In the genomic region with DNA sequence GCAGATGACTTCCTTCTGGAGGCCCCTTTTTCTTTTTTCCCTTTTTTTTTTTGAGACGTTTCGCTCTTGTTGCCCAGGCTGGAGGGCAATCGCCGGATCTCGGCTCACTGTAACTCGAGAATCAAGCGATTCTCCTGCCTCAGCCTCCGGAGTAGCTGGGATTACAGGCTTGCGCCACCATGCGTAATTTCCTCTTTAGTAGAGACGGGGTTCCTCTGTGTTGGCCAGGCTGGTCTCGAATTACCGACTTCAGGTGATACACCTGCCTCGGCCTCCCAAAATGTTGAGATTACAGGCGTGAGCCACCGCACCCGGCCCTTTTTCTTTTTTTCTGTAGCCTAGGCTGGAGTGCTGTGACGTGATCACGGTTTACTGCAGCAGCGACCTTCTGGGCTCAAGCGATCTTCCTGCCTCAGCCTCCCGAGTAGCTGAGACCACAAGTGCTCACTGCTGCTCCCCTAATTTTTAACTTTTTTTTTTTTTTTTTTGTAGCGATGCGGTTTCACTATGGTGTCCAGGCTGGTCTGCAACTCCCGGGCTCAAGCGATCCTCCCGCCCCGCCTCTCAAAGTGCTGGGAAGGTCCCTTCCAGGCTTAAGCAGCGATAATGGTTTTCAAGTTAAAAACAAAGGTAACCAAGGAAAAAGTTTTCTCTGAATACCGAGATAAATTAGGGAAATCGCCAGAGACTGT, we compare ENCODE assay signal across 8 cellular contexts. TPM values are rescaled to one million over a fixed set of nuclear protein-coding genes. Genes with fewer than 3 reads are reported as not detected.
DNase-seq lines count a peak whose midpoint lies in the region; ATAC-seq and TF ChIP-seq lines count a peak whose summit lies in the region.

No MANE protein-coding gene starts in this region.

- ATAC-seq in GM19023 (IDR thresholded peaks at IDR 0.05; ENCODE audit: unreplicated experiment): peak; percentile 7

- WGBS in SK-N-SH (ENCODE audit: low lambda C conversion rate): 2% methylated on average over 31 of the region's 31 CpGs

- in situ Hi-C loops in astrocyte of the cerebellum (cut with HindIII; ENCODE audit: low sequenced_read_pairs): no loop called here

- CTCF ChIA-PET in SK-N-SH (lab: Yijun Ruan, JAX): interaction anchor here (0.7 to 8.1 kb wide), 4 partner anchors 12 to 137 kb away, joined by 3 to 59 read pairs (median 4); a partner anchor contains a TSS

- POLR2A ChIA-PET in SK-N-SH (lab: Yijun Ruan, JAX): interaction anchor here (0.8 to 1.7 kb wide), 2 partner anchors 10 to 11 kb away, joined by 4 to 13 read pairs; a partner anchor contains a TSS

- no peaks in the 10 kb centered on the region for H3K9me3 ChIP-seq in SK-N-SH

- peaks cover 13% of the 10 kb centered on the region for H3F3A ChIP-seq in SK-N-SH (replicated peaks; ENCODE audit: insufficient read depth)

- 0 out of 4 replicates have a peak, but pooled peaks of 1 of the 2 experiments have one; percentile 9 for TF ChIP-seq EP300 in SK-N-SH (IDR thresholded peaks at IDR 0.05; ENCODE audit: borderline replicate concordance in 1 of 2, low read depth in 1 of 2, low read length in 1 of 2)

- H3K79me2 ChIP-seq in SK-N-SH (ENCODE audit: insufficient read depth): peaks cover 40% of the 10 kb centered on the region

- peaks cover 0 to 19% of the 10 kb centered on the region in 2 experiments for H3K36me3 ChIP-seq in SK-N-SH (replicated peaks in 1 of 2; ENCODE audit: control insufficient read depth in 1 of 2, insufficient read depth in 2 of 2, low read length in 1 of 2)

- DNase-seq in CD1c-positive myeloid dendritic cell (ENCODE audit: extremely low spot score) (peak; percentile 69), HS-27A (ENCODE audit: low read depth) (peak; percentile 24), SK-N-SH (peak; percentile 37), astrocyte of the cerebellum (ENCODE audit: low read depth) (peak; percentile 27), iPS DF 19.7 (ENCODE audit: low read depth, low spot score) (peak; percentile 45), retinal pigment epithelial cell (ENCODE audit: low read depth) (no peak), mesenteric fat pad (ENCODE audit: low spot score) (no peak)

- H2AFZ ChIP-seq in SK-N-SH (ENCODE audit: low read depth): peak overlapping the region; percentile 80

- H3K9me2 ChIP-seq in SK-N-SH: no peaks in the 10 kb centered on the region

- peaks cover 32% of the 10 kb centered on the region for H4K20me1 ChIP-seq in SK-N-SH (ENCODE audit: insufficient read depth)

- H3K4me1 ChIP-seq in SK-N-SH (ENCODE audit: control insufficient read depth in 1 of 2, insufficient read depth in 2 of 2, low read depth in 1 of 2, low read length in 1 of 2): peaks cover 5 to 6% of the 10 kb centered on the region in 2 experiments; a peak in 1 of 4 replicates

- peak overlapping the region; percentile 90 for H3K4me2 ChIP-seq in SK-N-SH

- peak; percentile 43 for TF ChIP-seq CTCF in SK-N-SH (IDR thresholded peaks at IDR 0.05)
- TF ChIP-seq CTCF in astrocyte of the cerebellum (IDR thresholded peaks at IDR 0.05; ENCODE audit: low read depth, low read length, missing control alignments): no peak
- no peak for TF ChIP-seq CTCF in retinal pigment epithelial cell (conservative IDR thresholded peaks at IDR 0.05; ENCODE audit: low read depth, low read length)

- H3K9ac ChIP-seq in SK-N-SH: peak overlapping the region; percentile 98

- no peaks in the 10 kb centered on the region for H3K27me3 ChIP-seq in SK-N-SH (ENCODE audit: insufficient read depth)

- H3K27ac ChIP-seq in SK-N-SH (ENCODE audit: low read depth in 2 of 2, low read length in 1 of 2): peak overlapping the region; percentile 89 to 94

- H3K4me3 ChIP-seq in SK-N-SH (ENCODE audit: low read depth in 2 of 2, low read length in 1 of 2): peak overlapping the region; percentile 69 to 94
- H3K4me3 ChIP-seq in astrocyte of the cerebellum (ENCODE audit: low read depth, low read length): peak overlapping the region; percentile 100
- peak overlapping the region; percentile 94 for H3K4me3 ChIP-seq in retinal pigment epithelial cell (ENCODE audit: low read length)

- no peak for TF ChIP-seq RAD21 in SK-N-SH (IDR thresholded peaks at IDR 0.05; ENCODE audit: low read length)

TF ChIP-seq in SK-N-SH, 30 proteins besides CTCF, POLR2A, EP300 and RAD21:
- TF ChIP-seq, protein P1, sequence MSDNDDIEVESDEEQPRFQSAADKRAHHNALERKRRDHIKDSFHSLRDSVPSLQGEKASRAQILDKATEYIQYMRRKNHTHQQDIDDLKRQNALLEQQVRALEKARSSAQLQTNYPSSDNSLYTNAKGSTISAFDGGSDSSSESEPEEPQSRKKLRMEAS (IDR thresholded peaks at IDR 0.05; ENCODE audit: low read depth): 0 out of 2 replicates have a peak, but pooled peaks have one; percentile 25
- no peak for TF ChIP-seq GATA2 (CRISPR knock-in tag; IDR thresholded peaks at IDR 0.05)
- no peak; the same call in 1 of the 2 replicates for TF ChIP-seq MXI1 (IDR thresholded peaks at IDR 0.05; ENCODE audit: low read depth, low read length)

RNA-seq across cellular contexts. Expression of a gene that starts 1.0 kb away (rescaled TPM):
- polyA plus RNA-seq in SK-N-SH (2012; rRNA removed): 133 and 187 TPM in 2 replicates
- polyA plus RNA-seq in SK-N-SH (2012; cell fraction: cytosol; rRNA removed): 123 and 127 TPM in 2 replicates
- polyA plus RNA-seq in SK-N-SH (2012; cell fraction: nucleus; rRNA removed): 213 and 350 TPM in 2 replicates
- total RNA-seq in mesenteric fat pad: 171 TPM

RNA-seq across cellular contexts. Expression of a gene that starts 10.4 kb away (rescaled TPM):
- 7.7 and 8.8 TPM in 2 replicates for polyA plus RNA-seq in SK-N-SH (2012; rRNA removed)
- polyA plus RNA-seq in SK-N-SH (2012; cell fraction: cytosol; rRNA removed): 5.7 and 7.4 TPM in 2 replicates
- 13.5 and 21.4 TPM in 2 replicates for polyA plus RNA-seq in SK-N-SH (2012; cell fraction: nucleus; rRNA removed)
- 6.7 TPM for total RNA-seq in mesenteric fat pad

RNA-seq across cellular contexts. Expression of a gene that starts 48.6 kb away (rescaled TPM):
- polyA plus RNA-seq in SK-N-SH (2012; rRNA removed): 8.0 and 11.0 TPM in 2 replicates
- polyA plus RNA-seq in SK-N-SH (2012; cell fraction: cytosol; rRNA removed): 5.7 and 7.1 TPM in 2 replicates
- polyA plus RNA-seq in SK-N-SH (2012; cell fraction: nucleus; rRNA removed): 16.8 and 23.7 TPM in 2 replicates
- total RNA-seq in mesenteric fat pad: 44.4 TPM

Comparison
In these comparisons a context has a peak if more than half of its experiments do, and no peak if none do; other contexts are left out.
1. DNase-seq: peak in CD1c-positive myeloid dendritic cell (single experiment), HS-27A (single experiment), SK-N-SH (single experiment), astrocyte of the cerebellum (single experiment) and iPS DF 19.7 (single experiment); none in retinal pigment epithelial cell (single experiment) and mesenteric fat pad (single experiment).
2. Peak in every context shown above with its lines, with median percentiles within 50 percentile points of each other: H3K4me3 ChIP-seq.